In the genomic region with DNA sequence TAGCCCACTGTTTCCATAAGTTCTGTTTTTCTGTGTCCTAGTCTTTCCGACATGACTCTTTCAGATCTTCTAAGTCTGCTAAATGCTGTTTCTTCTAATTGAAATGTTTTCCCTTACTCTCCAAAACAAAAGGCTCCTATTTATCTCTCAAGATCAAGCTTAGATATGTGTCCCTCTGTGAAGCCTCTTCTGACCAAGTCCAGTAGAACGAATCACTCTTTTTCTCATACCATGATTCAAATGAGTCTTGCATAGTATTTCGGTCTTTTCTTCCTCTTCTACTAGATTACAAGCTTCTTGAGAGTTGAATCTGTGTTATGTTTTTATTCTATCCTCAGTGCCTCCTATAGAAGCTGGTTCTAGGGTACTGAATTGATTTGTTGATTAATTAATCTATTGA, we compare ENCODE assay signal across 23 cellular contexts. TPM values are rescaled to one million over a fixed set of nuclear protein-coding genes. Genes with fewer than 3 reads are reported as not detected.
"Had no signal": no experiment of that assay in that cellular context is flagged by ENCODE, and none has a peak within 500 bp of the region (broad histone marks: within the 10 kb centered on the region; RNA-seq: fewer than 3 reads in every experiment).

No MANE protein-coding gene starts in this region.

- DNase-seq: Karpas-422; KG1; MM.1S; NCI-H1092 treated with DMSO at 0.1 percent for 48 hours; NCI-H1436; NCI-H187; NCI-H2029; NCI-H2081 treated with DMSO at 0.1 percent for 48 hours; NCI-H2171; NCI-H226; NCI-H446; NCI-H510A; NCI-H524 treated with DMSO at 0.1 percent for 48 hours; NCI-H69; NCI-H774; NK-92 treated with Interleukin-12 subunit alpha and Interleukin-12 subunit beta, amount 100 ng/mL, for 24 hours; PC-3; SHP77 treated with DMSO at 0.1 percent for 48 hours; SJCRH30 had no signal

- H3K9me3 ChIP-seq: SJCRH30 had no signal

- ATAC-seq: Panc1, PC-3, Right ventricle myocardium inferior, SK-N-SH treated with all-trans-retinoic acid at 6 μM for 48 hours had no signal

- H3K4me1 ChIP-seq: SJCRH30 had no signal

- H3K4me3 ChIP-seq: SJCRH30 had no signal

- H3K27ac ChIP-seq: SJCRH30 had no signal

- H3K27me3 ChIP-seq: SJCRH30 had no signal

- H3K36me3 ChIP-seq: SJCRH30 had no signal

RNA-seq across cellular contexts. Expression of gene PRDM8, which starts 45.3 kb away (rescaled TPM):
- total RNA-seq: OCI-LY7 had no signal
